11 cellular contexts compared by ENCODE assay signal in the genomic region with DNA sequence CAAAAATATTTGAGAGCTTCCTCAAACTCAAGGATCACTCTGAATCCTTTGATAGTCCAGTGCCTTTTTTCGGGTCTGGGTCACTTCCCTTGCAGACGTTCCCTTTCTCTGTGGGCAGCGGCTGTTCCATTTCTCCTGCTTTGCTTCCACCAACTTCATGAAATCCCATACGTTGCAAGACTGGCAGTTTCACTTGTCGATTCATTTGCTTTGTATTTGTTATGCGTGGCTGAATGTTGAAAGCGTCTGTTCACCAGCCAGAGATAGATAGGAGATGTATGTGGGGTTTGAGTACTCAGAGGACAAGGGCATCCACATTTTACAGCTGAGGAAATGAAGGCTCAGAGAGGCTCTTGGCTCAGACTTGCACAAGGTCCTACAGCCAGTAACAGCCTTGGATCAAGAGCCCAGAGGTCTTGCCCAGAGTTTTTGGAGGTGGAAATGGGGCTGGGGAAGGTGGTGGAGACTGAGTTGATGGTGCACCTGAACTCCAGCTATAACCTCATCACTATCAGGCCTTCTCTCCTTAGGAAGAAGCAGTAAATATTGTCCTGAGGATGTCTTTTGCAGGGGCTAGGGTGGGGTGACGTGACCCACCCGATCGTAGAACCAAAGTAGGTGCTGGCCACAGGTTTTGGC. TPM values are rescaled to one million over a fixed set of nuclear protein-coding genes. Genes with fewer than 3 reads are reported as not detected.
DNase-seq lines count a peak whose midpoint lies in the region; ATAC-seq and TF ChIP-seq lines count a peak whose summit lies in the region.
"Had no signal": no experiment of that assay in that cellular context is flagged by ENCODE, and none has a peak within 500 bp of the region (broad histone marks: within the 10 kb centered on the region; RNA-seq: fewer than 3 reads in every experiment).

No MANE protein-coding gene starts in this region.

- no peak for DNase-seq in CD4-positive, alpha-beta memory T cell
- DNase-seq in activated CD8-positive, alpha-beta T cell treated with anti-CD3 and anti-CD28 coated beads, Interleukin-2, amount 10 ng/mL, durations not matched to agents 7 days and 5 days = peak; percentile 23
- peak in 1 of 9 donors; percentile 19 for DNase-seq in naive thymus-derived CD4-positive, alpha-beta T cell
- no peak for DNase-seq in C1 segment of cervical spinal cord (lab: John Stamatoyannopoulos, UW)
- no peak for DNase-seq in DMS 273 treated with DMSO at 0.1 percent for 48 hours (lab: John Stamatoyannopoulos, UW)
- DNase-seq: activated CD4-positive, alpha-beta T cell treated with anti-CD3 and anti-CD28 coated beads for 1 hour; NCI-H2171 had no signal

- peak overlapping the region; percentile 79 to 91 (median 86) for H3K4me3 Mint-ChIP-seq in CD4-positive, alpha-beta memory T cell
- H3K4me3 Mint-ChIP-seq in activated CD8-positive, alpha-beta T cell treated with anti-CD3 and anti-CD28 coated beads, Interleukin-2, amount 10 ng/mL, durations not matched to agents 7 days and 5 days = peak overlapping the region; percentile 62
- H3K4me3 Mint-ChIP-seq in naive thymus-derived CD4-positive, alpha-beta T cell = peak overlapping the region; percentile 84 to 91 (median 88)

- POLR2A ChIA-PET in CD4-positive, alpha-beta memory T cell (lab: Charles Lee; ENCODE audit: partially characterized antibody) = interaction anchor here (0.7 to 3.7 kb wide), 19 partner anchors 8 to 606 kb away, joined by 3 to 31 read pairs (median 4); partner anchors contain the start of genes CFAP20, CIAPIN1, COQ9 and DOK4
- POLR2A ChIA-PET in HEK293 (lab: Yijun Ruan, JAX) = no interaction called here
- POLR2A ChIA-PET in activated CD8-positive, alpha-beta T cell treated with anti-CD3 and anti-CD28 coated beads, Interleukin-2, amount 10 ng/mL, durations not matched to agents 7 days and 5 days (lab: Charles Lee) = interaction anchor here (0.7 to 1.9 kb wide), 11 partner anchors 9 to 198 kb away, joined by 3 to 6 read pairs (median 4); partner anchors contain the start of genes CIAPIN1, COQ9, DOK4 and KATNB1
- POLR2A ChIA-PET in naive thymus-derived CD4-positive, alpha-beta T cell (lab: Charles Lee) = interaction anchor here (0.8 to 2.7 kb wide), 12 partner anchors 9 to 199 kb away, joined by 3 to 9 read pairs (median 6); partner anchors contain the start of genes CIAPIN1, COQ9 and DOK4

- H3K9me3 Mint-ChIP-seq in CD4-positive, alpha-beta memory T cell = peaks cover 0 to 2% (median 0%) of the 10 kb centered on the region in 8 donors
- H3K9me3 Mint-ChIP-seq in activated CD8-positive, alpha-beta T cell treated with anti-CD3 and anti-CD28 coated beads, Interleukin-2, amount 10 ng/mL, durations not matched to agents 7 days and 5 days (ENCODE audit: insufficient read depth) = no peaks in the 10 kb centered on the region
- H3K9me3 Mint-ChIP-seq in naive thymus-derived CD4-positive, alpha-beta T cell = no peaks in the 10 kb centered on the region

- ATAC-seq in activated CD8-positive, alpha-beta T cell treated with anti-CD3 and anti-CD28 coated beads, Interleukin-2, amount 10 ng/mL, durations not matched to agents 7 days and 5 days = no peak
- ATAC-seq in naive thymus-derived CD4-positive, alpha-beta T cell = no peak
- no peak for ATAC-seq in GM21367 (IDR thresholded peaks at IDR 0.05; ENCODE audit: unreplicated experiment)
- ATAC-seq in GM19467 (IDR thresholded peaks at IDR 0.05; ENCODE audit: unreplicated experiment) = no peak

- peaks cover 67% of the 10 kb centered on the region for H3K4me1 ChIP-seq in CD4-positive, alpha-beta memory T cell (ENCODE audit: insufficient read depth, low read length)
- H3K4me1 ChIP-seq in HEK293 (ENCODE audit: control insufficient read depth, insufficient read depth, low read length) = peaks cover 11% of the 10 kb centered on the region
- H3K4me1 ChIP-seq in naive thymus-derived CD4-positive, alpha-beta T cell (ENCODE audit: control insufficient read depth in 2 of 2, insufficient read depth in 2 of 2, low read length in 2 of 2) = peaks cover 42 to 55% of the 10 kb centered on the region in 2 donors

- H3K27me3 ChIP-seq in CD4-positive, alpha-beta memory T cell (ENCODE audit: insufficient read depth, low read length) = no peaks in the 10 kb centered on the region
- no peaks in the 10 kb centered on the region for H3K27me3 ChIP-seq in naive thymus-derived CD4-positive, alpha-beta T cell (ENCODE audit: control insufficient read depth in 2 of 2, insufficient read depth in 2 of 2, low read length in 2 of 2)

- no peaks in the 10 kb centered on the region for H3K9me3 ChIP-seq in CD4-positive, alpha-beta memory T cell (ENCODE audit: control insufficient read depth in 1 of 2, low read length in 2 of 2)
- H3K9me3 ChIP-seq in HEK293 (ENCODE audit: control insufficient read depth, insufficient read depth, low read depth, low read length) = no peaks in the 10 kb centered on the region
- no peaks in the 10 kb centered on the region for H3K9me3 ChIP-seq in naive thymus-derived CD4-positive, alpha-beta T cell (ENCODE audit: control insufficient read depth in 2 of 3, low read length in 3 of 3)

- H3K27ac ChIP-seq in CD4-positive, alpha-beta memory T cell (ENCODE audit: low read depth, low read length) = peak overlapping the region; percentile 92
- H3K27ac ChIP-seq in HEK293 (ENCODE audit: extremely low read depth, low read depth, low read length) = no peak overlapping the region
- H3K27ac ChIP-seq in naive thymus-derived CD4-positive, alpha-beta T cell (ENCODE audit: low read depth, low read length) = peak overlapping the region; percentile 93

- CTCF ChIA-PET in CD4-positive, alpha-beta memory T cell (lab: Charles Lee; ENCODE audit: partially characterized antibody) = interaction anchor here (0.9 to 2.1 kb wide), 9 partner anchors 12 to 119 kb away, joined by 3 to 20 read pairs (median 7); partner anchors contain the start of genes DOK4 and POLR2C
- CTCF ChIA-PET in HEK293 (lab: Yijun Ruan, JAX) = interaction anchor here (0.6 to 1.1 kb wide), 2 partner anchors 76 to 185 kb away, joined by 3 read pairs; partner anchors contain the start of gene POLR2C
- CTCF ChIA-PET in activated CD8-positive, alpha-beta T cell treated with anti-CD3 and anti-CD28 coated beads, Interleukin-2, amount 10 ng/mL, durations not matched to agents 7 days and 5 days (lab: Charles Lee) = interaction anchor here (0.8 to 4.7 kb wide), 12 partner anchors 8 to 237 kb away, joined by 3 to 31 read pairs (median 4); partner anchors contain the start of genes DOK4 and POLR2C
- CTCF ChIA-PET in naive thymus-derived CD4-positive, alpha-beta T cell (lab: Charles Lee) = interaction anchor here (0.6 to 1.9 kb wide), 10 partner anchors 14 to 355 kb away, joined by 3 to 12 read pairs (median 4); partner anchors contain the start of gene DOK4

- no peaks in the 10 kb centered on the region for H3K27me3 Mint-ChIP-seq in CD4-positive, alpha-beta memory T cell
- H3K27me3 Mint-ChIP-seq in activated CD8-positive, alpha-beta T cell treated with anti-CD3 and anti-CD28 coated beads, Interleukin-2, amount 10 ng/mL, durations not matched to agents 7 days and 5 days (ENCODE audit: low read depth) = no peaks in the 10 kb centered on the region
- H3K27me3 Mint-ChIP-seq in naive thymus-derived CD4-positive, alpha-beta T cell = peaks cover 0 to 3% (median 0%) of the 10 kb centered on the region in 5 donors

- TF ChIP-seq CTCF in HEK293 (tag by site-specific recombination; IDR thresholded peaks at IDR 0.05) = no peak

- peaks cover 0 to 2% of the 10 kb centered on the region in 2 donors for H3K36me3 Mint-ChIP-seq in CD4-positive, alpha-beta memory T cell
- H3K36me3 Mint-ChIP-seq in activated CD8-positive, alpha-beta T cell treated with anti-CD3 and anti-CD28 coated beads, Interleukin-2, amount 10 ng/mL, durations not matched to agents 7 days and 5 days (ENCODE audit: low read depth) = no peaks in the 10 kb centered on the region
- no peaks in the 10 kb centered on the region for H3K36me3 Mint-ChIP-seq in naive thymus-derived CD4-positive, alpha-beta T cell

- H3K27ac Mint-ChIP-seq in CD4-positive, alpha-beta memory T cell = peak overlapping the region; percentile 86 to 97 (median 93)
- H3K27ac Mint-ChIP-seq in activated CD8-positive, alpha-beta T cell treated with anti-CD3 and anti-CD28 coated beads, Interleukin-2, amount 10 ng/mL, durations not matched to agents 7 days and 5 days = peak overlapping the region; percentile 77
- peak overlapping the region; percentile 78 to 96 (median 86) for H3K27ac Mint-ChIP-seq in naive thymus-derived CD4-positive, alpha-beta T cell

- no peaks in the 10 kb centered on the region for H3K36me3 ChIP-seq in CD4-positive, alpha-beta memory T cell (ENCODE audit: insufficient read depth, low read length)
- no peaks in the 10 kb centered on the region for H3K36me3 ChIP-seq in HEK293 (ENCODE audit: control insufficient read depth in 2 of 2, insufficient read depth in 1 of 2, low read length in 2 of 2)
- H3K36me3 ChIP-seq in naive thymus-derived CD4-positive, alpha-beta T cell (ENCODE audit: control insufficient read depth in 2 of 3, insufficient read depth in 3 of 3, low read length in 3 of 3) = no peaks in the 10 kb centered on the region

- peaks cover 45 to 71% (median 57%) of the 10 kb centered on the region in 4 donors for H3K4me1 Mint-ChIP-seq in CD4-positive, alpha-beta memory T cell
- H3K4me1 Mint-ChIP-seq in activated CD8-positive, alpha-beta T cell treated with anti-CD3 and anti-CD28 coated beads, Interleukin-2, amount 10 ng/mL, durations not matched to agents 7 days and 5 days (ENCODE audit: low read depth) = peaks cover 76% of the 10 kb centered on the region
- peaks cover 53 to 76% (median 71%) of the 10 kb centered on the region in 7 donors for H3K4me1 Mint-ChIP-seq in naive thymus-derived CD4-positive, alpha-beta T cell

- peak overlapping the region in 1 of 2 donors; percentile 64 for H3K4me3 ChIP-seq in CD4-positive, alpha-beta memory T cell (ENCODE audit: low read length in 2 of 2)
- no peak overlapping the region for H3K4me3 ChIP-seq in HEK293 (ENCODE audit: low read depth, low read length)
- H3K4me3 ChIP-seq in naive thymus-derived CD4-positive, alpha-beta T cell (ENCODE audit: low read length) = peak overlapping the region; percentile 76

- intact Hi-C loops in CD4-positive, alpha-beta memory T cell (cut with micrococcal nuclease) = loop anchor here (2.0 to 5.0 kb wide), 2 partner anchors 75 to 120 kb away; partner anchors contain the start of gene POLR2C
- intact Hi-C loops in naive thymus-derived CD4-positive, alpha-beta T cell (cut with micrococcal nuclease) = loop anchor here (2.0 to 10.0 kb wide), 10 partner anchors 19 to 1095 kb away; partner anchors contain the start of genes CIAPIN1 (in 1 of the 2), CNOT1 (in 1 of the 2), COQ9 (in 1 of the 2) and HERPUD1 (in 1 of the 2)

RNA-seq across cellular contexts. Expression of gene CCDC102A, which starts 1.3 kb away (rescaled TPM):
- 1 to 10 TPM; 4.7 to 5.4 TPM for total RNA-seq in CD4-positive, alpha-beta memory T cell
- polyA plus RNA-seq in CD4-positive, alpha-beta memory T cell = 1 to 10 TPM; 1.2 to 9.9 TPM
- 10 to 100 TPM; 16.3 to 18.2 TPM for total RNA-seq in activated CD8-positive, alpha-beta T cell treated with anti-CD3 and anti-CD28 coated beads, Interleukin-2, amount 10 ng/mL, durations not matched to agents 7 days and 5 days
- 10 to 100 TPM in 1 of 5 experiments, 1 to 10 TPM in 4; 3.5 to 12.7 (median 7.1) TPM for total RNA-seq in naive thymus-derived CD4-positive, alpha-beta T cell
- polyA plus RNA-seq in naive thymus-derived CD4-positive, alpha-beta T cell = 1 to 10 TPM; 3.0 to 9.4 TPM

RNA-seq across cellular contexts. Expression of gene ADGRG5, which starts 4.7 kb away (rescaled TPM):
- 1 to 10 TPM; 1.5 to 3.0 TPM for total RNA-seq in CD4-positive, alpha-beta memory T cell
- polyA plus RNA-seq in CD4-positive, alpha-beta memory T cell = 1 to 10 TPM; 2.3 to 3.8 TPM
- 10 to 100 TPM; 16.0 to 18.1 TPM for total RNA-seq in activated CD8-positive, alpha-beta T cell treated with anti-CD3 and anti-CD28 coated beads, Interleukin-2, amount 10 ng/mL, durations not matched to agents 7 days and 5 days
- 10 to 100 TPM in 2 of 5 experiments, 1 to 10 TPM in 1, under 1 TPM in 2; 0.67 to 16.1 (median 2.7) TPM for total RNA-seq in naive thymus-derived CD4-positive, alpha-beta T cell
- polyA plus RNA-seq in naive thymus-derived CD4-positive, alpha-beta T cell = 1 to 10 TPM in 1 of 2 donors, under 1 TPM in 1; 0.43 to 1.3 TPM
- total RNA-seq: dermis microvascular lymphatic vessel endothelial cell had no signal

RNA-seq across cellular contexts. Expression of gene DOK4, which starts 51.4 kb away (rescaled TPM):
- 1 to 10 TPM; 2.8 to 3.0 TPM for total RNA-seq in CD4-positive, alpha-beta memory T cell
- 1 to 10 TPM; 1.7 to 2.7 TPM for polyA plus RNA-seq in CD4-positive, alpha-beta memory T cell
- total RNA-seq in activated CD8-positive, alpha-beta T cell treated with anti-CD3 and anti-CD28 coated beads, Interleukin-2, amount 10 ng/mL, durations not matched to agents 7 days and 5 days = 1 to 10 TPM; 4.8 to 6.4 TPM
- 1 to 10 TPM; 2.2 to 4.0 (median 2.9) TPM for total RNA-seq in naive thymus-derived CD4-positive, alpha-beta T cell
- polyA plus RNA-seq in naive thymus-derived CD4-positive, alpha-beta T cell = 1 to 10 TPM; 1.6 to 4.6 TPM
